19 cellular contexts compared by ENCODE assay signal in genomic region chr13:93687261-93687660, GRCh38.
DNase-seq lines count a peak whose midpoint lies in the region; TF ChIP-seq lines count a peak whose summit lies in the region.
"Had no signal": no experiment of that assay in that cellular context is flagged by ENCODE, and none has a peak within 500 bp of the region (broad histone marks: within the 10 kb centered on the region; RNA-seq: fewer than 3 reads in every experiment).

No MANE protein-coding gene starts in this region.

- no peaks in the 10 kb centered on the region for H3K4me1 ChIP-seq in ascending aorta

- intact Hi-C loops in ascending aorta (cut with DNase I), result no loop called here

- H3K27me3 ChIP-seq in ascending aorta, result no peaks in the 10 kb centered on the region
- H3K27me3 ChIP-seq: MG63 had no signal

- no peak overlapping the region for H3K27ac ChIP-seq in ascending aorta
- H3K27ac ChIP-seq: A549, C4-2B had no signal

- H3K9me3 ChIP-seq in ascending aorta, result no peaks in the 10 kb centered on the region
- H3K9me3 ChIP-seq: A549, MG63 had no signal

- TF ChIP-seq CTCF in fibroblast of mammary gland (conservative IDR thresholded peaks at IDR 0.05; ENCODE audit: control insufficient read depth, insufficient read depth, low read depth, low read length), result no peak
- TF ChIP-seq CTCF in ascending aorta (IDR thresholded peaks at IDR 0.05), result no peak

- H3K36me3 ChIP-seq in ascending aorta, result no peaks in the 10 kb centered on the region
- H3K36me3 ChIP-seq: MG63 had no signal

- DNase-seq in EH (ENCODE audit: low read depth) (peak; percentile 22), NCI-H82 treated with DMSO at 0.1 percent for 48 hours (lab: John Stamatoyannopoulos, UW; ENCODE audit: unreplicated experiment) (peak; percentile 41), fibroblast of mammary gland (ENCODE audit: low read depth) (peak; percentile 22), stromal cell of bone marrow (ENCODE audit: low read depth) (peak; percentile 12), ascending aorta (ENCODE audit: low spot score in 2 of 2) (no peak), NCI-H345 treated with DMSO at 0.1 percent for 48 hours (lab: John Stamatoyannopoulos, UW; ENCODE audit: unreplicated experiment) (no peak), GDM1 (lab: John Stamatoyannopoulos, UW) (no peak)
- DNase-seq: AML-193, Kasumi-1, MG63, NCI-H1048, NCI-H146, NCI-H2029 treated with DMSO at 0.1 percent for 48 hours, NCI-H2171, NCI-H748 treated with DMSO at 0.1 percent for 48 hours, RPMI8226, SIG-M5 had no signal

- H3K4me3 ChIP-seq in fibroblast of mammary gland (ENCODE audit: control insufficient read depth, low read depth, low read length) (no peak overlapping the region), ascending aorta (no peak overlapping the region)
- H3K4me3 ChIP-seq: A549, MG63 had no signal

Comparison
In these comparisons a context has a peak if more than half of its experiments do, and no peak if none do; other contexts are left out.
1. DNase-seq: peak in EH (single experiment), NCI-H82 treated with DMSO at 0.1 percent for 48 hours (single experiment), fibroblast of mammary gland (single experiment) and stromal cell of bone marrow (single experiment); none in ascending aorta (0 of 2), NCI-H345 treated with DMSO at 0.1 percent for 48 hours (single experiment) and GDM1 (single experiment).